In the genomic region with DNA sequence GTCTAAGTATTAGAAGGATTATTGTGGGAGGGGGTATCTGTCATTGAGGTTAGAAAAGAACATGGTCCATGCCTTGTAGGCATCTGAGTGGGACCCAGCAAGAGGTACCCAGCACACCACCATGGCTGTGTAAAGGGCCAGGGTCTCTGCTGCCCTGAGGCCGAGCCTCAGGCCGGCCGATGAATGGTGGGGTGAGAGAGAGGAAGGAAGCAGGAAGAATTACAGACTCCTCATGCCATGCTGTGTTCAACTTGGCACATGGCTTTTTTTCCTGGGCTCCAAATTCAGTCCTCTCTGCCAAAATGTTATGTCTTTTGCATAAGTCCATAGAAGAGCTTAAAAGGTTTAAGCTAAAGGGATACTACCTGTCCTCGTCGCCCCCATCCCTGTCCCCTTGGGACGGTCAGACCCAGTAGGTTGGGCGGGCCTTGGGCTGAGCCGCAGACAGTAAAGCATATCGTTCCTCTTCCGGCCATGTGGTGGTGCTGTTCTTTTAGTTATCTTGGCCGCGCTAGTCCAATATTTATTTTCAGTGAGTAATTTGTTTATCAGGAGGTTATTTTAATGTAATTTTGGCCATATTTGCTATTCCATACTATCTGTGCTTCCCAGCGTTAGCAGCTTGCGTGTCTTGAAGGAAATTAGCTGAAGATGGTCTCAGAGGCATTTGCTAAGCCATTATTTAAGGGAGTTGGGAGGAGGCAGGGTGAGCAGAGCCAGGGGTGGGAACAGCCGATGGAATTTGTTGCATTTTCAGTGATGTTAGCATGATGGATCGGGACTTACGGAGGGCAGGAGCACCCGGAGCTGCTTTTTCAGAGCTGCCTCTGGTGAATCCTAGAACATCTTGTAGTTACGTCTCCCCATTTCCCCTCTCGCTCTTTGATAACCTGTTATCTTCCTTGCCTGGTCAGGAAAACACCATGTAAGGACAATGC, we compare ENCODE assay signal across 8 cellular contexts.
A peak's percentile ranks its signal among the peaks of the same experiment; 100 is the strongest.
DNase-seq lines count a peak whose midpoint lies in the region; ATAC-seq, FAIRE-seq and TF ChIP-seq lines count a peak whose summit lies in the region.

No MANE protein-coding gene starts in this region.

- peaks cover 18 to 19% of the 10 kb centered on the region in 2 donors for H3K27me3 Mint-ChIP-seq in CD8-positive, alpha-beta memory T cell
- no peaks in the 10 kb centered on the region for H3K27me3 Mint-ChIP-seq in endothelial cell (ENCODE audit: unreplicated experiment)
- H3K27me3 Mint-ChIP-seq in nephron progenitor cell (ENCODE audit: low read depth, poor library complexity) = peaks cover 3% of the 10 kb centered on the region

- no peaks in the 10 kb centered on the region for H3K36me3 ChIP-seq in CD8-positive, alpha-beta memory T cell (ENCODE audit: insufficient read depth, low read length)
- H3K36me3 ChIP-seq in MM.1S (replicated peaks; ENCODE audit: insufficient read depth, low read length) = no peaks in the 10 kb centered on the region

- no peak for TF ChIP-seq POLR2A in GM12892 (IDR thresholded peaks at IDR 0.05; ENCODE audit: low read depth, low read length)

- peak in 4 of 5 donors; percentile 6 to 49 (median 8) for DNase-seq in CD8-positive, alpha-beta memory T cell
- DNase-seq in MM.1S = peak; percentile 46
- DNase-seq in endothelial cell (ENCODE audit: low spot score) = peak; percentile 47
- DNase-seq in nephron progenitor cell = peak; percentile 57
- DNase-seq in GM12892 (ENCODE audit: insufficient read length) = no peak
- DNase-seq in Kasumi-1 (lab: John Stamatoyannopoulos, UW) = no peak

- H3K4me1 Mint-ChIP-seq in CD8-positive, alpha-beta memory T cell = peaks cover 2 to 10% (median 5%) of the 10 kb centered on the region in 3 donors
- H3K4me1 Mint-ChIP-seq in endothelial cell (ENCODE audit: unreplicated experiment) = peaks cover 31% of the 10 kb centered on the region
- H3K4me1 Mint-ChIP-seq in nephron progenitor cell = peaks cover 56% of the 10 kb centered on the region

- no peaks in the 10 kb centered on the region for H3K9me3 ChIP-seq in CD8-positive, alpha-beta memory T cell (ENCODE audit: low read length)
- H3K9me3 ChIP-seq in MM.1S (replicated peaks; ENCODE audit: insufficient read depth, low read length) = no peaks in the 10 kb centered on the region

- POLR2A ChIA-PET in CD8-positive, alpha-beta memory T cell (lab: Charles Lee) = no interaction called here

- ATAC-seq in GM21367 (IDR thresholded peaks at IDR 0.05; ENCODE audit: unreplicated experiment) = peak; percentile 85

- H3K27me3 ChIP-seq in CD8-positive, alpha-beta memory T cell (ENCODE audit: insufficient read depth, low read length, poor library complexity, severe bottlenecking) = peaks cover 8% of the 10 kb centered on the region
- no peaks in the 10 kb centered on the region for H3K27me3 ChIP-seq in MM.1S (replicated peaks; ENCODE audit: insufficient read depth, low read length)

- H3K9ac ChIP-seq in MM.1S (ENCODE audit: low read length) = no peak overlapping the region

- H3K9me3 Mint-ChIP-seq in CD8-positive, alpha-beta memory T cell = no peaks in the 10 kb centered on the region
- no peaks in the 10 kb centered on the region for H3K9me3 Mint-ChIP-seq in endothelial cell (ENCODE audit: unreplicated experiment)
- no peaks in the 10 kb centered on the region for H3K9me3 Mint-ChIP-seq in nephron progenitor cell

- CTCF ChIA-PET in CD8-positive, alpha-beta memory T cell (lab: Charles Lee) = interaction anchor here (0.6 to 2.1 kb wide), 7 partner anchors 14 to 1828 kb away, joined by 3 to 9 read pairs (median 4); no protein-coding TSS in a partner anchor

- H2AFZ ChIP-seq in MM.1S (ENCODE audit: low read length) = peak overlapping the region; percentile 11

- no peak overlapping the region for H3K4me3 ChIP-seq in CD8-positive, alpha-beta memory T cell (ENCODE audit: low read length)
- H3K4me3 ChIP-seq in MM.1S (ENCODE audit: low read length) = no peak overlapping the region

- no peaks in the 10 kb centered on the region for H3F3A ChIP-seq in MM.1S (ENCODE audit: insufficient read depth, low read length)

- no peaks in the 10 kb centered on the region for H3K36me3 Mint-ChIP-seq in CD8-positive, alpha-beta memory T cell
- H3K36me3 Mint-ChIP-seq in endothelial cell (ENCODE audit: low read depth, unreplicated experiment) = no peaks in the 10 kb centered on the region
- no peaks in the 10 kb centered on the region for H3K36me3 Mint-ChIP-seq in nephron progenitor cell (ENCODE audit: low read depth)

- H3K4me1 ChIP-seq in CD8-positive, alpha-beta memory T cell (ENCODE audit: insufficient read depth, low read length) = peaks cover 3% of the 10 kb centered on the region
- H3K4me1 ChIP-seq in MM.1S (ENCODE audit: low read length) = no peaks in the 10 kb centered on the region

- no peak for FAIRE-seq in GM12892 (lab: Jason Lieb, UNC)

- peak overlapping the region in 1 of 7 donors; percentile 12 for H3K4me3 Mint-ChIP-seq in CD8-positive, alpha-beta memory T cell
- peak overlapping the region; percentile 23 for H3K4me3 Mint-ChIP-seq in endothelial cell (ENCODE audit: unreplicated experiment)
- H3K4me3 Mint-ChIP-seq in nephron progenitor cell = peak overlapping the region; percentile 72

- TF ChIP-seq CTCF in MM.1S (IDR thresholded peaks at IDR 0.05; ENCODE audit: low read length) (peak; percentile 76), VCaP (conservative IDR thresholded peaks at IDR 0.05) (peak; percentile 87), endothelial cell (IDR thresholded peaks at IDR 0.05; ENCODE audit: unreplicated experiment) (peak; percentile 74), nephron progenitor cell (IDR thresholded peaks at IDR 0.05) (peak; percentile 71)

- no peaks in the 10 kb centered on the region for H3K79me2 ChIP-seq in MM.1S (ENCODE audit: low read length)

- no peaks in the 10 kb centered on the region for H4K20me1 ChIP-seq in MM.1S (ENCODE audit: insufficient read depth, low read length)

- no peak overlapping the region for H3K27ac Mint-ChIP-seq in CD8-positive, alpha-beta memory T cell
- H3K27ac Mint-ChIP-seq in endothelial cell (ENCODE audit: unreplicated experiment) (no peak overlapping the region), nephron progenitor cell (no peak overlapping the region)

- no peaks in the 10 kb centered on the region for H3K9me2 ChIP-seq in MM.1S (replicated peaks; ENCODE audit: insufficient read depth, low read length)

- 0 out of 2 replicates have a peak overlapping the region, but pooled peaks have one; percentile 6 for H3K4me2 ChIP-seq in MM.1S (ENCODE audit: low read depth, low read length)

- no peak overlapping the region for H3K27ac ChIP-seq in CD8-positive, alpha-beta memory T cell (ENCODE audit: low read depth, low read length)
- H3K27ac ChIP-seq in MM.1S (ENCODE audit: low read length) = no peak overlapping the region
- peak overlapping the region; percentile 54; the same call in 1 of the 2 replicates for H3K27ac ChIP-seq in VCaP

Comparison
In these comparisons a context has a peak if more than half of its experiments do, and no peak if none do; other contexts are left out.
1. DNase-seq: peak in CD8-positive, alpha-beta memory T cell (4 of 5), MM.1S (single experiment), endothelial cell (single experiment) and nephron progenitor cell (single experiment); none in GM12892 (single experiment) and Kasumi-1 (0 of 2).
2. Peak in every context shown above with its lines, with median percentiles within 50 percentile points of each other: CTCF ChIP-seq.